Comparison of ENCODE assay signal across 19 cellular contexts in genomic region chr3:159953320-159953719, GRCh38. TPM values are rescaled to one million over a fixed set of nuclear protein-coding genes. Genes with fewer than 3 reads are reported as not detected.
"Had no signal": no experiment of that assay in that cellular context is flagged by ENCODE, and none has a peak within 500 bp of the region (broad histone marks: within the 10 kb centered on the region; RNA-seq: fewer than 3 reads in every experiment).

No MANE protein-coding gene starts in this region.

- H3K9me3 Mint-ChIP-seq: activated T-helper 1 cell treated with anti-CD3 and anti-CD28 coated beads, Interleukin-12 subunit alpha, Interleukin-12 subunit beta, Interleukin-2, Interleukin-4 antibody, amounts not matched to agents 30 ng/mL and 10 ng/mL and 1 ng/mL, durations not matched to agents 14 hours and 24 hours and 36 hours; stimulated activated effector memory CD8-positive, alpha-beta T cell treated with anti-CD3 and anti-CD28 coated beads, Interleukin-12 subunit alpha, Interleukin-12 subunit beta, amount 100 ng/mL, for 72 hours had no signal

- H3K36me3 Mint-ChIP-seq: naive B cell; stimulated activated effector memory CD8-positive, alpha-beta T cell treated with anti-CD3 and anti-CD28 coated beads, Interleukin-12 subunit alpha, Interleukin-12 subunit beta, amount 100 ng/mL, for 72 hours had no signal

- ATAC-seq: activated CD4-positive, CD25-positive, alpha-beta regulatory T cell treated with anti-CD3 and anti-CD28 coated beads, Interleukin-2, amount 50 U/mL, for 24 hours; activated CD8-positive, alpha-beta T cell treated with anti-CD3 and anti-CD28 coated beads, Interleukin-2, amount 10 ng/mL, durations not matched to agents 7 days and 5 days; activated naive CD8-positive, alpha-beta T cell treated with anti-CD3 and anti-CD28 coated beads, Interleukin-2, amount 50 U/mL, for 24 hours; heart right ventricle; left colon; right lobe of liver; stimulated activated effector memory CD8-positive, alpha-beta T cell treated with anti-CD3 and anti-CD28 coated beads, Interleukin-12 subunit alpha, Interleukin-12 subunit beta, amount 100 ng/mL, for 72 hours; stimulated activated naive CD8-positive, alpha-beta T cell treated with anti-CD3 and anti-CD28 coated beads, Interleukin-15, amount 100 ng/mL, for 72 hours had no signal

- H3K4me3 Mint-ChIP-seq: activated CD8-positive, alpha-beta T cell treated with anti-CD3 and anti-CD28 coated beads, Interleukin-2, amount 10 ng/mL, durations not matched to agents 7 days and 5 days; activated naive CD8-positive, alpha-beta T cell treated with anti-CD3 and anti-CD28 coated beads, Interleukin-2, amount 50 U/mL, for 24 hours; activated T-helper 1 cell treated with anti-CD3 and anti-CD28 coated beads, Interleukin-12 subunit alpha, Interleukin-12 subunit beta, Interleukin-2, Interleukin-4 antibody, amounts not matched to agents 30 ng/mL and 10 ng/mL and 1 ng/mL, durations not matched to agents 14 hours and 24 hours and 36 hours; naive B cell; neural crest cell; stimulated activated effector memory CD8-positive, alpha-beta T cell treated with anti-CD3 and anti-CD28 coated beads, Interleukin-12 subunit alpha, Interleukin-12 subunit beta, amount 100 ng/mL, for 72 hours; stimulated activated naive CD8-positive, alpha-beta T cell treated with anti-CD3 and anti-CD28 coated beads, Interleukin-15, amount 100 ng/mL, for 72 hours had no signal

- H3K27ac Mint-ChIP-seq: activated CD8-positive, alpha-beta T cell treated with anti-CD3 and anti-CD28 coated beads, Interleukin-2, amount 10 ng/mL, durations not matched to agents 7 days and 5 days; activated naive CD8-positive, alpha-beta T cell treated with anti-CD3 and anti-CD28 coated beads, Interleukin-2, amount 50 U/mL, for 24 hours; activated T-helper 1 cell treated with anti-CD3 and anti-CD28 coated beads, Interleukin-12 subunit alpha, Interleukin-12 subunit beta, Interleukin-2, Interleukin-4 antibody, amounts not matched to agents 30 ng/mL and 10 ng/mL and 1 ng/mL, durations not matched to agents 14 hours and 24 hours and 36 hours; naive B cell; stimulated activated effector memory CD8-positive, alpha-beta T cell treated with anti-CD3 and anti-CD28 coated beads, Interleukin-12 subunit alpha, Interleukin-12 subunit beta, amount 100 ng/mL, for 72 hours; stimulated activated naive CD8-positive, alpha-beta T cell treated with anti-CD3 and anti-CD28 coated beads, Interleukin-15, amount 100 ng/mL, for 72 hours had no signal

- DNase-seq: activated CD4-positive, alpha-beta T cell treated with anti-CD3 and anti-CD28 coated beads, Interleukin-2, amount 50 U/mL, for 1 hour; activated CD8-positive, alpha-beta T cell treated with anti-CD3 and anti-CD28 coated beads, Interleukin-2, amount 10 ng/mL, durations not matched to agents 7 days and 5 days; activated gamma-delta T cell; activated naive CD4-positive, alpha-beta T cell treated with anti-CD3 and anti-CD28 coated beads, Interleukin-2, amount 50 U/mL, for 16 hours; activated naive CD8-positive, alpha-beta T cell treated with anti-CD3 and anti-CD28 coated beads, Interleukin-2, amount 50 U/mL, for 24 hours; heart right ventricle; left colon; mesendoderm; naive B cell; posterior cingulate gyrus; right lobe of liver; stimulated activated CD4-positive, alpha-beta T cell treated with anti-CD3 and anti-CD28 coated beads, Interleukin-2, amount 100 ng/mL, for 24 hours; stimulated activated naive CD8-positive, alpha-beta T cell treated with anti-CD3 and anti-CD28 coated beads, Interleukin-15, amount 100 ng/mL, for 72 hours; uterus had no signal

- H3K4me1 Mint-ChIP-seq: stimulated activated effector memory CD8-positive, alpha-beta T cell treated with anti-CD3 and anti-CD28 coated beads, Interleukin-12 subunit alpha, Interleukin-12 subunit beta, amount 100 ng/mL, for 72 hours; stimulated activated naive CD8-positive, alpha-beta T cell treated with anti-CD3 and anti-CD28 coated beads, Interleukin-15, amount 100 ng/mL, for 72 hours had no signal

RNA-seq across cellular contexts. Expression of gene IL12A, which starts 35.3 kb away (rescaled TPM):
- total RNA-seq: activated CD8-positive, alpha-beta T cell treated with anti-CD3 and anti-CD28 coated beads, Interleukin-2, amount 10 ng/mL, durations not matched to agents 7 days and 5 days had no signal
- polyA plus RNA-seq: cardiac muscle cell had no signal
